ENCODE assay signal across 19 cellular contexts in genomic region chr11:33863418-33864172, GRCh38. TPM values are rescaled to one million over a fixed set of nuclear protein-coding genes. Genes with fewer than 3 reads are reported as not detected.
"Had no signal": no experiment of that assay in that cellular context is flagged by ENCODE, and none has a peak within 500 bp of the region (broad histone marks: within the 10 kb centered on the region; RNA-seq: fewer than 3 reads in every experiment).

No MANE protein-coding gene starts in this region.

- H3K9me3 ChIP-seq: body of pancreas, esophagus muscularis mucosa, heart right ventricle, ovary had no signal

- H3K27me3 ChIP-seq: body of pancreas, ovary had no signal

- H3K36me3 Mint-ChIP-seq: activated naive CD4-positive, alpha-beta T cell treated with anti-CD3 and anti-CD28 coated beads, Interleukin-2, amount 50 U/mL, for 72 hours had no signal

- H3K27ac Mint-ChIP-seq: activated naive CD4-positive, alpha-beta T cell treated with anti-CD3 and anti-CD28 coated beads, Interleukin-2, amount 50 U/mL, for 72 hours; nephron progenitor cell; stimulated activated naive CD8-positive, alpha-beta T cell treated with anti-CD3 and anti-CD28 coated beads, Interleukin-15, amount 100 ng/mL, for 72 hours; T-helper 17 cell had no signal

- H3K4me3 ChIP-seq: body of pancreas, esophagus muscularis mucosa, heart right ventricle, ovary had no signal

- H3K27ac ChIP-seq: body of pancreas, heart right ventricle, ovary had no signal

- H3K36me3 ChIP-seq: ovary had no signal

- DNase-seq: activated CD4-positive, alpha-beta T cell treated with anti-CD3 and anti-CD28 coated beads, Interleukin-2, amount 50 U/mL, for 48 hours; activated CD4-positive, CD25-positive, alpha-beta regulatory T cell treated with anti-CD3 and anti-CD28 coated beads, Interleukin-2, amount 50 U/mL, for 72 hours; activated effector memory CD4-positive, alpha-beta T cell treated with anti-CD3 and anti-CD28 coated beads, Interleukin-2, amount 50 U/mL, for 16 hours; activated T-cell treated with anti-CD3 and anti-CD28 coated beads, Interleukin-2, amount 50 U/mL, for 4 hours; amniotic stem cell; body of pancreas; dermis blood vessel endothelial cell; foreskin melanocyte; heart right ventricle; mesendoderm; nephron progenitor cell; ovary; stimulated activated CD4-positive, alpha-beta T cell treated with anti-CD3 and anti-CD28 coated beads, Interleukin-4, amount 100 ng/mL, for 4 hours; stimulated activated naive CD8-positive, alpha-beta T cell treated with anti-CD3 and anti-CD28 coated beads, Interleukin-15, amount 100 ng/mL, for 72 hours; T-helper 17 cell had no signal

- FAIRE-seq: keratinocyte, urothelium cell line had no signal

- ATAC-seq: activated naive CD4-positive, alpha-beta T cell treated with anti-CD3 and anti-CD28 coated beads, Interleukin-2, amount 50 U/mL, for 72 hours; activated T-cell treated with anti-CD3 and anti-CD28 coated beads, Interleukin-2, amount 50 U/mL, for 4 hours; body of pancreas; stimulated activated naive CD8-positive, alpha-beta T cell treated with anti-CD3 and anti-CD28 coated beads, Interleukin-15, amount 100 ng/mL, for 72 hours; T-helper 17 cell had no signal

- H3K9me3 Mint-ChIP-seq: activated naive CD4-positive, alpha-beta T cell treated with anti-CD3 and anti-CD28 coated beads, Interleukin-2, amount 50 U/mL, for 72 hours; activated T-cell treated with anti-CD3 and anti-CD28 coated beads, Interleukin-2, amount 50 U/mL, for 4 hours; nephron progenitor cell; stimulated activated naive CD8-positive, alpha-beta T cell treated with anti-CD3 and anti-CD28 coated beads, Interleukin-15, amount 100 ng/mL, for 72 hours had no signal

- H3K4me3 Mint-ChIP-seq: activated T-cell treated with anti-CD3 and anti-CD28 coated beads, Interleukin-2, amount 50 U/mL, for 4 hours; nephron progenitor cell; stimulated activated naive CD8-positive, alpha-beta T cell treated with anti-CD3 and anti-CD28 coated beads, Interleukin-15, amount 100 ng/mL, for 72 hours; T-helper 17 cell had no signal

RNA-seq across cellular contexts. Expression of gene LMO2, which starts 28.3 kb away (rescaled TPM):
- total RNA-seq: activated naive CD4-positive, alpha-beta T cell treated with anti-CD3 and anti-CD28 coated beads, Interleukin-2, amount 50 U/mL, for 72 hours had no signal
